ENCODE assay signal across 19 cellular contexts in genomic region chr6:169110934-169111602, GRCh38.
DNase-seq lines count a peak whose midpoint lies in the region; ATAC-seq, FAIRE-seq and TF ChIP-seq lines count a peak whose summit lies in the region.
"Had no signal": no experiment of that assay in that cellular context is flagged by ENCODE, and none has a peak within 500 bp of the region (broad histone marks: within the 10 kb centered on the region; RNA-seq: fewer than 3 reads in every experiment).

No MANE protein-coding gene starts in this region.

- in situ Hi-C loops in IMR-90 (cut with MboI; ENCODE audit: low sequenced_read_pairs): no loop called here

- H2BK5ac ChIP-seq in IMR-90 (ENCODE audit: low read depth, low read length, poor library complexity, severe bottlenecking): no peak overlapping the region

- WGBS in IMR-90 (ENCODE audit: extremely low coverage in 2 of 2, insufficient read length in 1 of 2), 2 experiments: 67% methylated on average over 1 of the region's 6 CpGs; no CpG with 5 or more reads in 1 of the 2 experiments

- peaks cover 50% of the 10 kb centered on the region for H3K4me1 Mint-ChIP-seq in nephron
- H3K4me1 Mint-ChIP-seq: B cell had no signal

- no TSS peak for BruUV-seq in IMR-90 (replicated peaks; lab: Mats Ljungman, UMichigan)

- POLR2A ChIA-PET in IMR-90 (lab: Charles Lee; ENCODE audit: unreplicated experiment): no interaction called here

- H4K5ac ChIP-seq in IMR-90 (ENCODE audit: low read depth, low read length): no peak overlapping the region

- H3K27ac Mint-ChIP-seq in nephron: peak overlapping the region in 2 of 3 experiments; percentile 12 to 87
- H3K27ac Mint-ChIP-seq: B cell; CD4-positive, alpha-beta T cell; GM23338 had no signal

- H3K23ac ChIP-seq in IMR-90 (ENCODE audit: low read depth, low read length): no peak overlapping the region

- H3K36me3 Mint-ChIP-seq in nephron (ENCODE audit: low read depth): peaks cover 5% of the 10 kb centered on the region

- H2AFZ ChIP-seq in IMR-90 (replicated peaks; ENCODE audit: low read length, poor library complexity): no peak overlapping the region
- H2AFZ ChIP-seq: GM23338 had no signal

- peaks cover 9% of the 10 kb centered on the region for H3K9me3 Mint-ChIP-seq in nephron
- H3K9me3 Mint-ChIP-seq: CD4-positive, alpha-beta T cell had no signal

- no peak overlapping the region for H4K91ac ChIP-seq in IMR-90 (ENCODE audit: insufficient read depth, low read depth, low read length)

- H4K20me1 ChIP-seq in BLaER1 (no peaks in the 10 kb centered on the region), IMR-90 (ENCODE audit: insufficient read depth, low read length) (no peaks in the 10 kb centered on the region)

- H2AK5ac ChIP-seq in IMR-90 (ENCODE audit: low read depth, low read length): no peak overlapping the region

- no peak overlapping the region for H3K4me3 Mint-ChIP-seq in nephron
- H3K4me3 Mint-ChIP-seq: B cell; CD4-positive, alpha-beta T cell; GM23338 had no signal

- H3K4me1 ChIP-seq in BLaER1: peaks cover 56% of the 10 kb centered on the region
- H3K4me1 ChIP-seq in IMR-90 (ENCODE audit: control insufficient read depth, insufficient read depth, low read length): peaks cover 2% of the 10 kb centered on the region; the same call in 1 of the 2 replicates
- H3K4me1 ChIP-seq: Caco-2 had no signal

- H3K9me1 ChIP-seq in IMR-90 (ENCODE audit: insufficient read depth, low read length): no peaks in the 10 kb centered on the region

- no peak for TF ChIP-seq CTCF in IMR-90 (conservative IDR thresholded peaks at IDR 0.05; ENCODE audit: low read depth, low read length)
- no peak for TF ChIP-seq CTCF in nephron (IDR thresholded peaks at IDR 0.05; ENCODE audit: unreplicated experiment in 3 of 3)
- TF ChIP-seq CTCF in D721Med (IDR thresholded peaks at IDR 0.05; ENCODE audit: insufficient read depth, missing control alignments): no peak
- no peak for TF ChIP-seq CTCF in WERI-Rb-1 (IDR thresholded peaks at IDR 0.05; ENCODE audit: low read depth, low read length)

- no peaks in the 10 kb centered on the region for H3K79me1 ChIP-seq in IMR-90 (ENCODE audit: low read depth in 1 of 2, low read length in 2 of 2)

- no peak overlapping the region for H2BK20ac ChIP-seq in IMR-90 (ENCODE audit: low read depth, low read length)

- no peak for TF ChIP-seq RAD21 in IMR-90 (IDR thresholded peaks at IDR 0.05; ENCODE audit: low read length)

- no peak overlapping the region for H4K8ac ChIP-seq in IMR-90 (ENCODE audit: low read depth in 2 of 2, low read length in 2 of 2)

- H3K9me3 ChIP-seq in BLaER1: peaks cover 18% of the 10 kb centered on the region
- H3K9me3 ChIP-seq in IMR-90 (ENCODE audit: control insufficient read depth, insufficient read depth, low read length): no peaks in the 10 kb centered on the region
- H3K9me3 ChIP-seq in WERI-Rb-1 (ENCODE audit: severe bottlenecking): peaks cover 3% of the 10 kb centered on the region

- H3K27ac ChIP-seq in BLaER1 (no peak overlapping the region), IMR-90 (ENCODE audit: insufficient read depth, low read length) (no peak overlapping the region), WERI-Rb-1 (no peak overlapping the region)
- H3K27ac ChIP-seq: C4-2B had no signal

- no peak for TF ChIP-seq POLR2A in IMR-90 (IDR thresholded peaks at IDR 0.05; ENCODE audit: low read depth, low read length)

- H3K36me3 ChIP-seq in BLaER1 (no peaks in the 10 kb centered on the region), IMR-90 (ENCODE audit: control insufficient read depth, insufficient read depth, low read length) (no peaks in the 10 kb centered on the region), WERI-Rb-1 (no peaks in the 10 kb centered on the region)

- no peak overlapping the region for H2BK15ac ChIP-seq in IMR-90 (ENCODE audit: low read depth, low read length)

- peak overlapping the region; percentile 58 for H3K4me2 ChIP-seq in BLaER1
- H3K4me2 ChIP-seq in IMR-90 (ENCODE audit: low read depth, low read length): no peak overlapping the region
- H3K4me2 ChIP-seq: GM23338 had no signal

- CTCF ChIA-PET in IMR-90 (lab: Yijun Ruan, JAX): no interaction called here

- no peak for FAIRE-seq in D721Med (lab: Jason Lieb, UNC)
- FAIRE-seq: GM12892, H54, HepG2 had no signal

- H3K14ac ChIP-seq in IMR-90 (replicated peaks; ENCODE audit: low read depth, low read length): no peak overlapping the region

- ATAC-seq in IMR-90 (ENCODE audit: low read depth): no peak
- ATAC-seq: GM23338, HepG2 had no signal

- H3K9ac ChIP-seq in BLaER1 (no peak overlapping the region), IMR-90 (ENCODE audit: low read depth, low read length) (no peak overlapping the region)

- H3K4ac ChIP-seq in IMR-90 (ENCODE audit: low read depth, low read length): no peak overlapping the region

- H2AK9ac ChIP-seq in IMR-90 (replicated peaks; ENCODE audit: low read depth, low read length, poor library complexity): peak overlapping the region; percentile 19

- no peak for DNase-seq in IMR-90
- DNase-seq in left kidney (ENCODE audit: low read depth, low spot score): peak; percentile 60
- DNase-seq in D721Med (ENCODE audit: insufficient read length, low spot score): no peak
- DNase-seq in dermis blood vessel endothelial cell: no peak
- DNase-seq in WERI-Rb-1: no peak
- DNase-seq: Caco-2; CD4-positive, alpha-beta T cell; DMS153; DMS79; GDM1; HCEC 1CT had no signal

- H3K27me3 ChIP-seq in BLaER1 (no peaks in the 10 kb centered on the region), IMR-90 (ENCODE audit: control insufficient read depth, insufficient read depth, low read length) (no peaks in the 10 kb centered on the region), WERI-Rb-1 (ENCODE audit: insufficient read depth, low read depth, severe bottlenecking) (no peaks in the 10 kb centered on the region)

- no peak overlapping the region for H3K18ac ChIP-seq in IMR-90 (ENCODE audit: low read depth, low read length)

- no peak overlapping the region for H2BK120ac ChIP-seq in IMR-90 (ENCODE audit: low read depth, low read length)

- intact Hi-C loops in IMR-90 (cut with micrococcal nuclease): no loop called here

- no peak overlapping the region for H3K56ac ChIP-seq in IMR-90 (ENCODE audit: extremely low read depth, insufficient read depth, low read length)

- H3K4me3 ChIP-seq in BLaER1 (no peak overlapping the region), IMR-90 (ENCODE audit: insufficient read depth, low read depth, low read length) (no peak overlapping the region), WERI-Rb-1 (ENCODE audit: low read depth, low read length) (no peak overlapping the region)
- H3K4me3 ChIP-seq: GM23338 had no signal

- dilution Hi-C loops in IMR-90 (cut with HindIII; ENCODE audit: low sequenced_read_pairs, unreplicated experiment): no loop called here

- H3K27me3 Mint-ChIP-seq in nephron (ENCODE audit: low read depth): no peaks in the 10 kb centered on the region

TF ChIP-seq in IMR-90, 13 proteins besides CTCF, POLR2A, EP300 and RAD21:
- TF ChIP-seq CHD1 (IDR thresholded peaks at IDR 0.05; ENCODE audit: low read depth, low read length) (no peak), FOS (IDR thresholded peaks at IDR 0.05; ENCODE audit: low read depth, low read length) (no peak), ELK1 (IDR thresholded peaks at IDR 0.05; ENCODE audit: borderline replicate concordance, low read depth, low read length) (no peak), NFE2L2 (IDR thresholded peaks at IDR 0.05; ENCODE audit: low read depth, low read length) (no peak), MAZ (IDR thresholded peaks at IDR 0.05; ENCODE audit: borderline replicate concordance, low read depth, low read length) (no peak)
